21 cellular contexts compared by ENCODE assay signal in the genomic region with DNA sequence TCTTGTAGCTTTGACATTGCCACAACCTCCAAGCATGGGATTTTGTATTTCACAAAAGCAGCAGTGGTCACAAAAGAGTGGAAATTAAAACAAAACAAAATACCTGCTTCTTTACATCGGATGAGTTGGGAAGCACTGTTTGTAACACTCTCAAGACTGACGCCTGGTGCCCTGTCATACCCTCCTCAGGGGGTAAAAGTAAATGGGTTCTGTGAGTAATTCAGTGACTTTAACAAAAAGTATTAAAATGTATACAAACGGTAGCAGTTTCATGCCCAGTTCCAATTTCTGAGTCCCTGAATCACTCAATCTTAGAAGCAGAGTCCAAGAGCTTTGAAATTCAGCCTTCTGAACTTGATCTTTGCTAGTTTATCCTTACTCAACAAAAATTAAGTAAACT.
"Had no signal": no experiment of that assay in that cellular context is flagged by ENCODE, and none has a peak within 500 bp of the region (broad histone marks: within the 10 kb centered on the region; RNA-seq: fewer than 3 reads in every experiment).

No MANE protein-coding gene starts in this region.

- H3K27me3 ChIP-seq: ascending aorta, gastrocnemius medialis, sigmoid colon, testis, upper lobe of left lung had no signal

- H3K36me3 ChIP-seq: ascending aorta, gastrocnemius medialis, heart left ventricle, left ventricle myocardium inferior, sigmoid colon, upper lobe of left lung had no signal

- H3K27me3 Mint-ChIP-seq: activated CD4-positive, alpha-beta T cell treated with anti-CD3 and anti-CD28 coated beads, Interleukin-2, amount 10 ng/mL, durations not matched to agents 7 days and 5 days had no signal

- H3K9me3 ChIP-seq: ascending aorta, gastrocnemius medialis, heart left ventricle, left ventricle myocardium inferior, sigmoid colon, testis, upper lobe of left lung had no signal

- H3K4me3 Mint-ChIP-seq: activated CD4-positive, alpha-beta T cell treated with anti-CD3 and anti-CD28 coated beads, Interleukin-2, amount 10 ng/mL, durations not matched to agents 7 days and 5 days; immature natural killer cell; nephron progenitor cell; T-helper 2 cell treated with Interferon-gamma antibody and Interleukin-4, amounts not matched to agents 5 μg/mL and 100 μg/mL, for 36 hours; WTC11 had no signal

- H3K27ac Mint-ChIP-seq: immature natural killer cell; T-helper 2 cell treated with Interferon-gamma antibody and Interleukin-4, amounts not matched to agents 5 μg/mL and 100 μg/mL, for 36 hours; WTC11 had no signal

- DNase-seq: activated CD4-positive, alpha-beta T cell treated with anti-CD3 and anti-CD28 coated beads, Interleukin-2, amount 10 ng/mL, durations not matched to agents 7 days and 5 days; activated CD8-positive, alpha-beta memory T cell treated with anti-CD3 and anti-CD28 coated beads for 24 hours; activated CD8-positive, alpha-beta memory T cell treated with anti-CD3 and anti-CD28 coated beads, Interleukin-2, amount 50 U/mL, for 48 hours; cerebellar nuclear complex; cortex of kidney; gastrocnemius medialis; heart left ventricle; immature natural killer cell; kidney glomerular epithelial cell; left ventricle myocardium inferior; mammary epithelial cell; midbrain; nephron progenitor cell; posterior cingulate gyrus; sigmoid colon; SW 1271; testis; upper lobe of left lung had no signal

- ATAC-seq: gastrocnemius medialis, heart left ventricle, WTC11 had no signal

- H3K27ac ChIP-seq: ascending aorta, gastrocnemius medialis, heart left ventricle, left ventricle myocardium inferior, sigmoid colon, testis, upper lobe of left lung had no signal

- H3K4me1 ChIP-seq: ascending aorta, gastrocnemius medialis, heart left ventricle, left ventricle myocardium inferior, sigmoid colon, testis, upper lobe of left lung had no signal

- H3K4me3 ChIP-seq: ascending aorta, gastrocnemius medialis, heart left ventricle, left ventricle myocardium inferior, sigmoid colon, testis, upper lobe of left lung had no signal

- H3K9me3 Mint-ChIP-seq: activated CD4-positive, alpha-beta T cell treated with anti-CD3 and anti-CD28 coated beads, Interleukin-2, amount 10 ng/mL, durations not matched to agents 7 days and 5 days; immature natural killer cell; nephron progenitor cell; T-helper 2 cell treated with Interferon-gamma antibody and Interleukin-4, amounts not matched to agents 5 μg/mL and 100 μg/mL, for 36 hours had no signal
